ENCODE assay signal across 1 cellular context in the genomic region with DNA sequence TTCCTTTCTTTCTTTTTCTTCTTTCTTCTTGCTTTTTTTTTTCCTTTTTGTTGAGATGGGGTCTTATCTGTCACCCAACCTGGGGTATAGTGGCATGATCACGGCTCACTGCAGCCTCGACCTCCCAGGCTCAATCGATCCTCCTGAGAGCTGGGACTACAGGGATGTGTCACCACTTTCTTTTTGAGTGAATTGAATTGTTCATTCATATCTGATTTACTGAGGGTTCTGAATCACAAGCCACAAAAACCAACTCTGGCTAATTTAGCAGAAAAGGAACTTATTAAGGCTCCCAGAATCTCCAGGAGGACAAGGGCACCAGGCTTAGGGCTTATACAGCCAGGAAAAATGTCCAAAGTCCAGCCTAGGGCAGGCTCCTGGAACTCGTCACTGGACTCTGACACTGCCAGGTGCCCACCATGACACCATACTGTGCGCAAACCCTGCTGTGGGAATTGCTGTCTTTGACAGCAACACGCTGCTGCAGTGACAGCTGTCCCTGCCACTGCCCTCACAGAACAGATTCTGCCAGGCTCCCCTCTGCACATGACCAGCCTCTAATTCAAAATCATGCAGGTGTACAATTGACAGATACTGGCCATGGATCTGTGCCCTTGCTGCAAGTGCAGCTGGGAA.
A peak's percentile ranks its signal among the peaks of the same experiment; 100 is the strongest.
TF ChIP-seq lines count a peak whose summit lies in the region.

No MANE protein-coding gene starts in this region.

TF ChIP-seq in GM12878, 131 proteins besides CTCF, POLR2A, EP300 and RAD21 (continued from another document):
- TF ChIP-seq, protein P1, sequence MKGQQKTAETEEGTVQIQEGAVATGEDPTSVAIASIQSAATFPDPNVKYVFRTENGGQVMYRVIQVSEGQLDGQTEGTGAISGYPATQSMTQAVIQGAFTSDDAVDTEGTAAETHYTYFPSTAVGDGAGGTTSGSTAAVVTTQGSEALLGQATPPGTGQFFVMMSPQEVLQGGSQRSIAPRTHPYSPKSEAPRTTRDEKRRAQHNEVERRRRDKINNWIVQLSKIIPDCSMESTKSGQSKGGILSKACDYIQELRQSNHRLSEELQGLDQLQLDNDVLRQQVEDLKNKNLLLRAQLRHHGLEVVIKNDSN (IDR thresholded peaks at IDR 0.05; ENCODE audit: borderline replicate concordance, extremely low read length, insufficient read depth, low read depth, low read length): no peak
- no peak for TF ChIP-seq NR2C1 (IDR thresholded peaks at IDR 0.05)
- no peak for TF ChIP-seq CBX5 (IDR thresholded peaks at IDR 0.05; ENCODE audit: low read depth)
- TF ChIP-seq, protein P2, sequence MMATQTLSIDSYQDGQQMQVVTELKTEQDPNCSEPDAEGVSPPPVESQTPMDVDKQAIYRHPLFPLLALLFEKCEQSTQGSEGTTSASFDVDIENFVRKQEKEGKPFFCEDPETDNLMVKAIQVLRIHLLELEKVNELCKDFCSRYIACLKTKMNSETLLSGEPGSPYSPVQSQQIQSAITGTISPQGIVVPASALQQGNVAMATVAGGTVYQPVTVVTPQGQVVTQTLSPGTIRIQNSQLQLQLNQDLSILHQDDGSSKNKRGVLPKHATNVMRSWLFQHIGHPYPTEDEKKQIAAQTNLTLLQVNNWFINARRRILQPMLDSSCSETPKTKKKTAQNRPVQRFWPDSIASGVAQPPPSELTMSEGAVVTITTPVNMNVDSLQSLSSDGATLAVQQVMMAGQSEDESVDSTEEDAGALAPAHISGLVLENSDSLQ (IDR thresholded peaks at IDR 0.05): peak; percentile 50
- TF ChIP-seq MYC (IDR thresholded peaks at IDR 0.05; ENCODE audit: insufficient read depth, insufficient read length, insufficient replicate concordance, low read length, severe bottlenecking): no peak
- TF ChIP-seq RFX5 (IDR thresholded peaks at IDR 0.05; ENCODE audit: low read depth, low read length): no peak
- peak; percentile 97 for TF ChIP-seq NFIC (IDR thresholded peaks at IDR 0.05; ENCODE audit: low read depth, low read length)
- no peak for TF ChIP-seq YBX1 (IDR thresholded peaks at IDR 0.05)
- TF ChIP-seq, protein P3, sequence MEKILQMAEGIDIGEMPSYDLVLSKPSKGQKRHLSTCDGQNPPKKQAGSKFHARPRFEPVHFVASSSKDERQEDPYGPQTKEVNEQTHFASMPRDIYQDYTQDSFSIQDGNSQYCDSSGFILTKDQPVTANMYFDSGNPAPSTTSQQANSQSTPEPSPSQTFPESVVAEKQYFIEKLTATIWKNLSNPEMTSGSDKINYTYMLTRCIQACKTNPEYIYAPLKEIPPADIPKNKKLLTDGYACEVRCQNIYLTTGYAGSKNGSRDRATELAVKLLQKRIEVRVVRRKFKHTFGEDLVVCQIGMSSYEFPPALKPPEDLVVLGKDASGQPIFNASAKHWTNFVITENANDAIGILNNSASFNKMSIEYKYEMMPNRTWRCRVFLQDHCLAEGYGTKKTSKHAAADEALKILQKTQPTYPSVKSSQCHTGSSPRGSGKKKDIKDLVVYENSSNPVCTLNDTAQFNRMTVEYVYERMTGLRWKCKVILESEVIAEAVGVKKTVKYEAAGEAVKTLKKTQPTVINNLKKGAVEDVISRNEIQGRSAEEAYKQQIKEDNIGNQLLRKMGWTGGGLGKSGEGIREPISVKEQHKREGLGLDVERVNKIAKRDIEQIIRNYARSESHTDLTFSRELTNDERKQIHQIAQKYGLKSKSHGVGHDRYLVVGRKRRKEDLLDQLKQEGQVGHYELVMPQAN (conservative IDR thresholded peaks at IDR 0.05): no peak
- TF ChIP-seq SIN3A (IDR thresholded peaks at IDR 0.05; ENCODE audit: low read depth, low read length): no peak
- TF ChIP-seq FOXK2 (IDR thresholded peaks at IDR 0.05): no peak
- TF ChIP-seq SUPT20H (IDR thresholded peaks at IDR 0.05; ENCODE audit: borderline replicate concordance, control insufficient read depth, low read depth, low read length): no peak
- peak; percentile 70; the same call in 1 of the 2 replicates for TF ChIP-seq PAX5 (IDR thresholded peaks at IDR 0.05; ENCODE audit: borderline replicate concordance, low read depth, low read length)
- TF ChIP-seq TAF1 (IDR thresholded peaks at IDR 0.05; ENCODE audit: borderline replicate concordance, low read depth, low read length): no peak
- peak; percentile 96 for TF ChIP-seq RUNX3 (IDR thresholded peaks at IDR 0.05; ENCODE audit: low read length)
- TF ChIP-seq HDAC2 (IDR thresholded peaks at IDR 0.05): no peak
- TF ChIP-seq, protein P4, sequence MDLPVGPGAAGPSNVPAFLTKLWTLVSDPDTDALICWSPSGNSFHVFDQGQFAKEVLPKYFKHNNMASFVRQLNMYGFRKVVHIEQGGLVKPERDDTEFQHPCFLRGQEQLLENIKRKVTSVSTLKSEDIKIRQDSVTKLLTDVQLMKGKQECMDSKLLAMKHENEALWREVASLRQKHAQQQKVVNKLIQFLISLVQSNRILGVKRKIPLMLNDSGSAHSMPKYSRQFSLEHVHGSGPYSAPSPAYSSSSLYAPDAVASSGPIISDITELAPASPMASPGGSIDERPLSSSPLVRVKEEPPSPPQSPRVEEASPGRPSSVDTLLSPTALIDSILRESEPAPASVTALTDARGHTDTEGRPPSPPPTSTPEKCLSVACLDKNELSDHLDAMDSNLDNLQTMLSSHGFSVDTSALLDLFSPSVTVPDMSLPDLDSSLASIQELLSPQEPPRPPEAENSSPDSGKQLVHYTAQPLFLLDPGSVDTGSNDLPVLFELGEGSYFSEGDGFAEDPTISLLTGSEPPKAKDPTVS (IDR thresholded peaks at IDR 0.05; ENCODE audit: low read depth, low read length): no peak
- TF ChIP-seq, protein P5, sequence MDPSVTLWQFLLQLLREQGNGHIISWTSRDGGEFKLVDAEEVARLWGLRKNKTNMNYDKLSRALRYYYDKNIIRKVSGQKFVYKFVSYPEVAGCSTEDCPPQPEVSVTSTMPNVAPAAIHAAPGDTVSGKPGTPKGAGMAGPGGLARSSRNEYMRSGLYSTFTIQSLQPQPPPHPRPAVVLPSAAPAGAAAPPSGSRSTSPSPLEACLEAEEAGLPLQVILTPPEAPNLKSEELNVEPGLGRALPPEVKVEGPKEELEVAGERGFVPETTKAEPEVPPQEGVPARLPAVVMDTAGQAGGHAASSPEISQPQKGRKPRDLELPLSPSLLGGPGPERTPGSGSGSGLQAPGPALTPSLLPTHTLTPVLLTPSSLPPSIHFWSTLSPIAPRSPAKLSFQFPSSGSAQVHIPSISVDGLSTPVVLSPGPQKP (IDR thresholded peaks at IDR 0.05; ENCODE audit: low read depth, low read length): no peak
- no peak for TF ChIP-seq NRF1 (conservative IDR thresholded peaks at IDR 0.05; ENCODE audit: low read depth, low read length)
- TF ChIP-seq KAT2A (conservative IDR thresholded peaks at IDR 0.05; ENCODE audit: control insufficient read depth, low read depth, low read length): no peak
- TF ChIP-seq, protein P6, sequence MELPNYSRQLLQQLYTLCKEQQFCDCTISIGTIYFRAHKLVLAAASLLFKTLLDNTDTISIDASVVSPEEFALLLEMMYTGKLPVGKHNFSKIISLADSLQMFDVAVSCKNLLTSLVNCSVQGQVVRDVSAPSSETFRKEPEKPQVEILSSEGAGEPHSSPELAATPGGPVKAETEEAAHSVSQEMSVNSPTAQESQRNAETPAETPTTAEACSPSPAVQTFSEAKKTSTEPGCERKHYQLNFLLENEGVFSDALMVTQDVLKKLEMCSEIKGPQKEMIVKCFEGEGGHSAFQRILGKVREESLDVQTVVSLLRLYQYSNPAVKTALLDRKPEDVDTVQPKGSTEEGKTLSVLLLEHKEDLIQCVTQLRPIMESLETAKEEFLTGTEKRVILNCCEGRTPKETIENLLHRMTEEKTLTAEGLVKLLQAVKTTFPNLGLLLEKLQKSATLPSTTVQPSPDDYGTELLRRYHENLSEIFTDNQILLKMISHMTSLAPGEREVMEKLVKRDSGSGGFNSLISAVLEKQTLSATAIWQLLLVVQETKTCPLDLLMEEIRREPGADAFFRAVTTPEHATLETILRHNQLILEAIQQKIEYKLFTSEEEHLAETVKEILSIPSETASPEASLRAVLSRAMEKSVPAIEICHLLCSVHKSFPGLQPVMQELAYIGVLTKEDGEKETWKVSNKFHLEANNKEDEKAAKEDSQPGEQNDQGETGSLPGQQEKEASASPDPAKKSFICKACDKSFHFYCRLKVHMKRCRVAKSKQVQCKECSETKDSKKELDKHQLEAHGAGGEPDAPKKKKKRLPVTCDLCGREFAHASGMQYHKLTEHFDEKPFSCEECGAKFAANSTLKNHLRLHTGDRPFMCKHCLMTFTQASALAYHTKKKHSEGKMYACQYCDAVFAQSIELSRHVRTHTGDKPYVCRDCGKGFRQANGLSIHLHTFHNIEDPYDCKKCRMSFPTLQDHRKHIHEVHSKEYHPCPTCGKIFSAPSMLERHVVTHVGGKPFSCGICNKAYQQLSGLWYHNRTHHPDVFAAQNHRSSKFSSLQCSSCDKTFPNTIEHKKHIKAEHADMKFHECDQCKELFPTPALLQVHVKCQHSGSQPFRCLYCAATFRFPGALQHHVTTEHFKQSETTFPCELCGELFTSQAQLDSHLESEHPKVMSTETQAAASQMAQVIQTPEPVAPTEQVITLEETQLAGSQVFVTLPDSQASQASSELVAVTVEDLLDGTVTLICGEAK (IDR thresholded peaks at IDR 0.05; ENCODE audit: borderline replicate concordance): no peak
- TF ChIP-seq BCL11A (IDR thresholded peaks at IDR 0.05; ENCODE audit: low read depth, low read length): peak; percentile 96
- peak; percentile 71; the same call in 1 of the 2 replicates for TF ChIP-seq JUND (IDR thresholded peaks at IDR 0.05; ENCODE audit: low read depth, low read length)
- TF ChIP-seq CHD2 (IDR thresholded peaks at IDR 0.05; ENCODE audit: borderline replicate concordance, low read depth, low read length): no peak
- TF ChIP-seq IKZF2 (IDR thresholded peaks at IDR 0.05): peak; percentile 94 to 97
- TF ChIP-seq MEF2B (IDR thresholded peaks at IDR 0.05; ENCODE audit: partially characterized antibody, poor library complexity, severe bottlenecking): peak; percentile 85
- TF ChIP-seq HDAC6 (IDR thresholded peaks at IDR 0.05; ENCODE audit: unreplicated experiment): no peak
- no peak for TF ChIP-seq CHD1 (IDR thresholded peaks at IDR 0.05; ENCODE audit: low read depth, low read length)
- TF ChIP-seq CBX3 (IDR thresholded peaks at IDR 0.05; ENCODE audit: borderline replicate concordance, low read depth): no peak
- TF ChIP-seq ZNF384 (IDR thresholded peaks at IDR 0.05; ENCODE audit: borderline replicate concordance, low read depth, low read length): no peak
TF ChIP-seq in GM12878: peak in this region for 49.
